8 cellular contexts compared by ENCODE assay signal in the genomic region with DNA sequence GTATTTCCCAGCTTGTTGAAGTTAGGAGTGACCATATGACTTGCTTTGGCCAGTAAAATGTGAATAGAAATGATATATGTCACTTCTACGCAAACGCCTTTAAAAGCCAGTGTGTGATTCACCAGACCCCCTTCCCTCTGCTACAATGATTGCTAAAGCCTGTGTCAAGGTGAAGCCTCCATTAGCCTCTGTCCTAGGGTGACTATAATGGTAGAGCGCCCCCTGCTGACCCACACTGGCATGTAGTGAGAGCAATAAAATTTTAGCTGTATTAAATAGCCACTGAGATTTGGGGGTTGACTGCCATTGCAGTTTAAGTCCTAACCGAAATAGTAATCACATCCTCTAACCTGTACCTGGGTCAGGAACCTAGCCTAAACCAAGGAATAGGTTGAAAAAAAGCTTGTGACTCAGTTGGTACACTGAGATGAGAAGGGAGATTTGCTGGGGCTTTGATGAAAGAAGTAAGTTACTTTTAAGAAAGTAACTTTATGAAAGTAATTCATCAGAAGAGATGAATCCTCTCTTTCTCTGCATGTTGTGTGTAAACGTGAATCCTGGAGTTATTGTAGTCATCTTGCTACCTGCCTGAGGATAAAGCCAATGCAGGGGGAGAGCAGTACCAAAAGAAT. TPM values are rescaled to one million over a fixed set of nuclear protein-coding genes. Genes with fewer than 3 reads are reported as not detected.
DNase-seq lines count a peak whose midpoint lies in the region; ATAC-seq lines count a peak whose summit lies in the region.

No MANE protein-coding gene starts in this region.

- intact Hi-C loops in activated T-helper 2 cell treated with anti-CD3 and anti-CD28 coated beads, Interferon-gamma antibody, Interleukin-2, Interleukin-4, amounts not matched to agents 10 μg/mL and 5 μg/mL and 100 μg/mL, durations not matched to agents 14 hours and 24 hours and 36 hours (cut with micrococcal nuclease), result loop anchor here (1.0 to 10.0 kb wide), 3 partner anchors 172 to 234 kb away; partner anchors contain the start of gene NDUFB4
- intact Hi-C loops in posterior cingulate gyrus (cut with DNase I), result loop anchor here (1.0 kb wide), 1 partner anchor 234 kb away; no protein-coding TSS in a partner anchor

- H3K4me3 Mint-ChIP-seq in activated T-helper 2 cell treated with anti-CD3 and anti-CD28 coated beads, Interferon-gamma antibody, Interleukin-2, Interleukin-4, amounts not matched to agents 10 μg/mL and 5 μg/mL and 100 μg/mL, durations not matched to agents 14 hours and 24 hours and 36 hours (ENCODE audit: low read depth), result no peak overlapping the region

- H3K9me3 Mint-ChIP-seq in activated T-helper 2 cell treated with anti-CD3 and anti-CD28 coated beads, Interferon-gamma antibody, Interleukin-2, Interleukin-4, amounts not matched to agents 10 μg/mL and 5 μg/mL and 100 μg/mL, durations not matched to agents 14 hours and 24 hours and 36 hours, result no peaks in the 10 kb centered on the region

- peak; percentile 85 for DNase-seq in EL
- peak; percentile 6 for DNase-seq in HuH-7.5 (ENCODE audit: low spot score)
- peak; percentile 69 for DNase-seq in RPMI8226
- DNase-seq in activated T-helper 2 cell treated with anti-CD3 and anti-CD28 coated beads, Interferon-gamma antibody, Interleukin-2, Interleukin-4, amounts not matched to agents 10 μg/mL and 5 μg/mL and 100 μg/mL, durations not matched to agents 14 hours and 24 hours and 36 hours (ENCODE audit: low spot score), result peak; percentile 70
- peak; percentile 60 for DNase-seq in glomerular endothelial cell (ENCODE audit: extremely low read depth, low read depth, low spot score)
- peak in 9 of 10 donors; percentile 24 to 95 (median 75) for DNase-seq in posterior cingulate gyrus
- DNase-seq in ureter (ENCODE audit: low spot score), result peak; percentile 73

- H3K27me3 Mint-ChIP-seq in activated T-helper 2 cell treated with anti-CD3 and anti-CD28 coated beads, Interferon-gamma antibody, Interleukin-2, Interleukin-4, amounts not matched to agents 10 μg/mL and 5 μg/mL and 100 μg/mL, durations not matched to agents 14 hours and 24 hours and 36 hours (ENCODE audit: low read depth), result no peaks in the 10 kb centered on the region

- H3K4me1 Mint-ChIP-seq in activated T-helper 2 cell treated with anti-CD3 and anti-CD28 coated beads, Interferon-gamma antibody, Interleukin-2, Interleukin-4, amounts not matched to agents 10 μg/mL and 5 μg/mL and 100 μg/mL, durations not matched to agents 14 hours and 24 hours and 36 hours (ENCODE audit: low read depth), result no peaks in the 10 kb centered on the region

- H3K36me3 Mint-ChIP-seq in activated T-helper 2 cell treated with anti-CD3 and anti-CD28 coated beads, Interferon-gamma antibody, Interleukin-2, Interleukin-4, amounts not matched to agents 10 μg/mL and 5 μg/mL and 100 μg/mL, durations not matched to agents 14 hours and 24 hours and 36 hours (ENCODE audit: low read depth), result no peaks in the 10 kb centered on the region

- ATAC-seq in GM21529 (IDR thresholded peaks at IDR 0.05; ENCODE audit: unreplicated experiment), result peak; percentile 97

- H3K27ac Mint-ChIP-seq in activated T-helper 2 cell treated with anti-CD3 and anti-CD28 coated beads, Interferon-gamma antibody, Interleukin-2, Interleukin-4, amounts not matched to agents 10 μg/mL and 5 μg/mL and 100 μg/mL, durations not matched to agents 14 hours and 24 hours and 36 hours, result no peak overlapping the region

RNA-seq across cellular contexts. Expression of gene GTF2E1, which starts 52.6 kb away (rescaled TPM):
- total RNA-seq in activated T-helper 2 cell treated with anti-CD3 and anti-CD28 coated beads, Interferon-gamma antibody, Interleukin-2, Interleukin-4, amounts not matched to agents 10 μg/mL and 5 μg/mL and 100 μg/mL, durations not matched to agents 14 hours and 24 hours and 36 hours, result 23.3 and 24.7 TPM in 2 replicates
- total RNA-seq in glomerular endothelial cell, result 20.6 and 36.6 TPM in 2 replicates
- total RNA-seq in ureter, result 20.2 TPM

RNA-seq across cellular contexts. Expression of gene RABL3, which starts 52.8 kb away (rescaled TPM):
- 26.6 and 30.8 TPM in 2 replicates for total RNA-seq in activated T-helper 2 cell treated with anti-CD3 and anti-CD28 coated beads, Interferon-gamma antibody, Interleukin-2, Interleukin-4, amounts not matched to agents 10 μg/mL and 5 μg/mL and 100 μg/mL, durations not matched to agents 14 hours and 24 hours and 36 hours
- total RNA-seq in glomerular endothelial cell, result 8.1 and 12.3 TPM in 2 replicates
- total RNA-seq in ureter, result 28.7 TPM

Comparison
In these comparisons a context has a peak if more than half of its experiments do, and no peak if none do; other contexts are left out.
1. Peak in every context shown above with its lines: DNase-seq and ATAC-seq.
2. DNase-seq: peak in every context shown above with its lines; median percentile 85 in EL; 75 in posterior cingulate gyrus; 73 in ureter; 70 in activated T-helper 2 cell treated with anti-CD3 and anti-CD28 coated beads, Interferon-gamma antibody, Interleukin-2, Interleukin-4, amounts not matched to agents 10 μg/mL and 5 μg/mL and 100 μg/mL, durations not matched to agents 14 hours and 24 hours and 36 hours; 69 in RPMI8226; 60 in glomerular endothelial cell; 6 in HuH-7.5.